Comparison of ENCODE assay signal across 15 cellular contexts in the genomic region with DNA sequence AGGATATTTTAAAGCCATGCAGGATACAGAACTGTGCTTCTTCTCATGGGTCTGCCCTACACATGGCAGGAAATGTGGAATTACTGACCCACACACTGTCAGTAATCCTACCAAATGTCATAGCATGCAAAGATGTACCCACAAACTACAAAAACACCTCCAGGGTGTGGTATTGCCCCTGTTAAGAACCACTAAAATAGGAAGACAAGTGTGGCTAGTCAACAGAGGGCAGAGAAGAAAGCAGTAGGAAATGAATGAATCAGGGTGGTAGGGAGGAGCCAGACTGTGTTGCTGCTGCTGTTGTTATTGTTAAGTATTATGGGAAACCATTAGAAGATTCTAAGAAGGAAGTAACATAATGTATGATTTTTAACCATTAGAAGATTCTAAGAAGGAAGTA.
A peak's percentile ranks its signal among the peaks of the same experiment; 100 is the strongest.
DNase-seq lines count a peak whose midpoint lies in the region; ATAC-seq and TF ChIP-seq lines count a peak whose summit lies in the region.
"Had no signal": no experiment of that assay in that cellular context is flagged by ENCODE, and none has a peak within 500 bp of the region (broad histone marks: within the 10 kb centered on the region; RNA-seq: fewer than 3 reads in every experiment).

No MANE protein-coding gene starts in this region.

- peak overlapping the region; percentile 3 for H3K27ac Mint-ChIP-seq in T-helper 17 cell
- no peak overlapping the region for H3K27ac Mint-ChIP-seq in effector memory CD8-positive, alpha-beta T cell
- H3K27ac Mint-ChIP-seq: CD14-positive monocyte had no signal

- H3K27me3 Mint-ChIP-seq in T-helper 17 cell: no peaks in the 10 kb centered on the region
- H3K27me3 Mint-ChIP-seq in effector memory CD8-positive, alpha-beta T cell: no peaks in the 10 kb centered on the region

- no peaks in the 10 kb centered on the region for H3K36me3 Mint-ChIP-seq in T-helper 17 cell (ENCODE audit: low read depth)
- no peaks in the 10 kb centered on the region for H3K36me3 Mint-ChIP-seq in effector memory CD8-positive, alpha-beta T cell (ENCODE audit: insufficient read depth)
- H3K36me3 Mint-ChIP-seq: CD14-positive monocyte had no signal

- peaks cover 4% of the 10 kb centered on the region for H3K9me3 ChIP-seq in T-helper 17 cell (ENCODE audit: control insufficient read depth, low read length, poor library complexity, severe bottlenecking)
- H3K9me3 ChIP-seq: left lung, tibial artery had no signal

- peaks cover 0 to 4% of the 10 kb centered on the region in 2 donors for H3K9me3 Mint-ChIP-seq in effector memory CD8-positive, alpha-beta T cell

- H3K4me3 ChIP-seq in GM12864 (ENCODE audit: low read depth, low read length): no peak overlapping the region
- H3K4me3 ChIP-seq: left lung, sigmoid colon, tibial artery had no signal

- H3K4me3 Mint-ChIP-seq in T-helper 17 cell: no peak overlapping the region
- H3K4me3 Mint-ChIP-seq in effector memory CD8-positive, alpha-beta T cell: no peak overlapping the region
- H3K4me3 Mint-ChIP-seq: CD14-positive monocyte had no signal

- ATAC-seq in GM18873 (IDR thresholded peaks at IDR 0.05; ENCODE audit: low FRiP score, unreplicated experiment) (peak; percentile 50), T-helper 17 cell (peak; percentile 97), GM21737 (IDR thresholded peaks at IDR 0.05; ENCODE audit: unreplicated experiment) (no peak), HG02623 (IDR thresholded peaks at IDR 0.05; ENCODE audit: unreplicated experiment) (no peak)
- ATAC-seq in effector memory CD8-positive, alpha-beta T cell (replicated peaks): peak; percentile 88
- ATAC-seq: left lung had no signal

- peaks cover 19% of the 10 kb centered on the region for H3K4me1 Mint-ChIP-seq in T-helper 17 cell
- peaks cover 0 to 6% of the 10 kb centered on the region in 2 donors for H3K4me1 Mint-ChIP-seq in effector memory CD8-positive, alpha-beta T cell (ENCODE audit: low read depth in 2 of 2)
- H3K4me1 Mint-ChIP-seq: CD14-positive monocyte had no signal

- TF ChIP-seq CTCF in GM12864 (IDR thresholded peaks at IDR 0.05; ENCODE audit: low read depth, low read length, missing control alignments): no peak

- DNase-seq in GM12864 (ENCODE audit: low read depth) (peak; percentile 19), T-helper 17 cell (no peak), AG20443 (ENCODE audit: low spot score) (no peak), islet precursor cell (no peak)
- no peak for DNase-seq in effector memory CD8-positive, alpha-beta T cell
- DNase-seq: left lung, NCI-H187 treated with DMSO at 0.1 percent for 48 hours, NCI-H82, SHP77, sigmoid colon, tibial artery had no signal

Comparison
In these comparisons a context has a peak if more than half of its experiments do, and no peak if none do; other contexts are left out.
1. ATAC-seq: peak in GM18873 (single experiment), T-helper 17 cell (single experiment) and effector memory CD8-positive, alpha-beta T cell (single experiment); none in GM21737 (single experiment) and HG02623 (single experiment).